Comparison of ENCODE assay signal across 22 cellular contexts in genomic region chr10:15311885-15312280, GRCh38.
"Had no signal": no experiment of that assay in that cellular context is flagged by ENCODE, and none has a peak within 500 bp of the region (broad histone marks: within the 10 kb centered on the region; RNA-seq: fewer than 3 reads in every experiment).

No MANE protein-coding gene starts in this region.

- H3K9me3 ChIP-seq: esophagus squamous epithelium, gastrocnemius medialis, lower lobe of right lung, neutrophil, pancreas, psoas muscle, right atrium auricular region, spleen, tibial artery had no signal

- H3K9me3 Mint-ChIP-seq: activated naive CD8-positive, alpha-beta T cell treated with anti-CD3 and anti-CD28 coated beads, Interleukin-2, amount 10 ng/mL, durations not matched to agents 7 days and 5 days; dendritic cell treated with granulocyte-macrophage colony-stimulating factor and Interleukin-4, amounts not matched to agents 40 ng/mL and 50 ng/mL, for 4 days; naive thymus-derived CD8-positive, alpha-beta T cell had no signal

- ATAC-seq: gastrocnemius medialis; left lobe of liver; lower lobe of right lung; naive thymus-derived CD8-positive, alpha-beta T cell; pancreas; psoas muscle had no signal

- H3K27ac ChIP-seq: gastrocnemius medialis, lower lobe of right lung, neutrophil, pancreas, psoas muscle, right atrium auricular region, spleen, tibial artery had no signal

- H3K27ac Mint-ChIP-seq: activated naive CD8-positive, alpha-beta T cell treated with anti-CD3 and anti-CD28 coated beads, Interleukin-2, amount 10 ng/mL, durations not matched to agents 7 days and 5 days; dendritic cell treated with granulocyte-macrophage colony-stimulating factor and Interleukin-4, amounts not matched to agents 40 ng/mL and 50 ng/mL, for 4 days had no signal

- DNase-seq: activated naive CD4-positive, alpha-beta T cell treated with Interleukin-2 at 50 U/mL for 16 hours; activated naive CD8-positive, alpha-beta T cell treated with anti-CD3 and anti-CD28 coated beads, Interleukin-2, amount 10 ng/mL, durations not matched to agents 7 days and 5 days; activated T-cell treated with anti-CD3 and anti-CD28 coated beads, Interleukin-2, amount 50 U/mL, for 48 hours; amniotic stem cell; effector memory CD4-positive, alpha-beta T cell; esophagus squamous epithelium; gastrocnemius medialis; islet precursor cell; lower lobe of right lung; mesendoderm; naive thymus-derived CD8-positive, alpha-beta T cell; pancreas; psoas muscle; spleen; stimulated activated CD4-positive, alpha-beta T cell treated with anti-CD3 and anti-CD28 coated beads, Interleukin-4, amount 100 ng/mL, for 1 hour; stimulated activated naive CD4-positive, alpha-beta T cell; T-helper 1 cell; tibial artery had no signal

- H3K36me3 Mint-ChIP-seq: activated naive CD8-positive, alpha-beta T cell treated with anti-CD3 and anti-CD28 coated beads, Interleukin-2, amount 10 ng/mL, durations not matched to agents 7 days and 5 days; naive thymus-derived CD8-positive, alpha-beta T cell had no signal

- H3K4me3 Mint-ChIP-seq: activated naive CD8-positive, alpha-beta T cell treated with anti-CD3 and anti-CD28 coated beads, Interleukin-2, amount 10 ng/mL, durations not matched to agents 7 days and 5 days; dendritic cell treated with granulocyte-macrophage colony-stimulating factor and Interleukin-4, amounts not matched to agents 40 ng/mL and 50 ng/mL, for 4 days; naive thymus-derived CD8-positive, alpha-beta T cell had no signal

- H3K4me3 ChIP-seq: esophagus squamous epithelium, gastrocnemius medialis, lower lobe of right lung, pancreas, psoas muscle, right atrium auricular region, spleen, tibial artery had no signal

- H3K36me3 ChIP-seq: esophagus squamous epithelium, gastrocnemius medialis, lower lobe of right lung, neutrophil, pancreas, right atrium auricular region, spleen, tibial artery had no signal

- H3K4me1 ChIP-seq: gastrocnemius medialis, psoas muscle had no signal

- H3K27me3 ChIP-seq: esophagus squamous epithelium, gastrocnemius medialis, pancreas, right atrium auricular region, spleen, tibial artery had no signal
